ENCODE assay signal across 29 cellular contexts in the genomic region with DNA sequence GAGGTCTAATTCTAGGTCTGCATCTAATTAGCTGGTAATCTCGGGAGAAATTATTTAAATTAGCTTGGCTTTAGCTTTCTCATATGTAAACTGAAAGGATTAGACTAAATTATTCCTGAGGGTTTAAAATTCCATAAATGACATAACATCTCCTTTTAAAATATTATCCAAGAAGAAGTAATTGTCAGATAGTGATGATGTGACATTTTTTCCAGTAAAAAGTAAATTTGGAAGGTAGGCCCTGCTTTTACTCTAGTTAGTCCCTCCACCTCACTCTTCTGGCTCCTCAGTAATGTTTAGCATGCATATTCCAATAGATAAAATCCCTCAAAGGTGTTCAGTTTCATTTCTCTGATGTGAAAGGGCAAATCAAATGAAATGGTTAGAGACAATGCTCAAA.
"Had no signal": no experiment of that assay in that cellular context is flagged by ENCODE, and none has a peak within 500 bp of the region (broad histone marks: within the 10 kb centered on the region; RNA-seq: fewer than 3 reads in every experiment).

No MANE protein-coding gene starts in this region.

- H3K27me3 ChIP-seq: colonic mucosa, dorsolateral prefrontal cortex, esophagus muscularis mucosa, esophagus squamous epithelium, foreskin keratinocyte, gastrocnemius medialis, gastroesophageal sphincter, heart left ventricle, heart right ventricle, hepatocyte had no signal

- H3K27ac Mint-ChIP-seq: dendritic cell treated with granulocyte-macrophage colony-stimulating factor and Interleukin-4, amounts not matched to agents 40 ng/mL and 50 ng/mL, for 4 days; effector memory CD8-positive, alpha-beta T cell; endodermal cell had no signal

- DNase-seq: colonic mucosa; cortex of kidney; dermis blood vessel endothelial cell; dorsolateral prefrontal cortex; effector CD4-positive, alpha-beta T cell; effector CD8-positive, alpha-beta T cell; effector memory CD4-positive, alpha-beta T cell; effector memory CD8-positive, alpha-beta T cell; endodermal cell; erythroblast; esophagus squamous epithelium; foreskin fibroblast; foreskin keratinocyte; foreskin melanocyte; gastrocnemius medialis; glutamatergic neuron; head of caudate nucleus; heart left ventricle; heart right ventricle had no signal

- H3K4me3 ChIP-seq: colonic mucosa, coronary artery, dorsolateral prefrontal cortex, esophagus muscularis mucosa, esophagus squamous epithelium, gastrocnemius medialis, gastroesophageal sphincter, heart left ventricle, heart right ventricle, hepatocyte had no signal

- FAIRE-seq: endometrium, endothelial cell of umbilical vein, frontal cortex had no signal

- H3K79me2 ChIP-seq: hepatocyte had no signal

- H3K36me3 ChIP-seq: colonic mucosa, esophagus squamous epithelium, gastrocnemius medialis, gastroesophageal sphincter, heart left ventricle, heart right ventricle had no signal

- ATAC-seq: effector memory CD8-positive, alpha-beta T cell; esophagus mucosa; foreskin keratinocyte; gastrocnemius medialis; gastroesophageal sphincter; heart left ventricle; heart right ventricle had no signal

- H3K4me1 ChIP-seq: colonic mucosa, esophagus muscularis mucosa, esophagus squamous epithelium, foreskin keratinocyte, gastrocnemius medialis, gastroesophageal sphincter, heart left ventricle, heart right ventricle had no signal

- H3K9me3 Mint-ChIP-seq: effector memory CD8-positive, alpha-beta T cell had no signal

- H3K4me1 Mint-ChIP-seq: endodermal cell had no signal

- H3K4me2 ChIP-seq: hepatocyte had no signal

- H3K27ac ChIP-seq: colonic mucosa, coronary artery, dorsolateral prefrontal cortex, epithelial cell of prostate, esophagus muscularis mucosa, esophagus squamous epithelium, foreskin keratinocyte, gastrocnemius medialis, gastroesophageal sphincter, heart left ventricle, heart right ventricle, hepatocyte had no signal

- H2AFZ ChIP-seq: hepatocyte had no signal

- H3K27me3 Mint-ChIP-seq: dendritic cell treated with granulocyte-macrophage colony-stimulating factor and Interleukin-4, amounts not matched to agents 40 ng/mL and 50 ng/mL, for 4 days; effector memory CD8-positive, alpha-beta T cell had no signal

- H3K4me3 Mint-ChIP-seq: dendritic cell treated with granulocyte-macrophage colony-stimulating factor and Interleukin-4, amounts not matched to agents 40 ng/mL and 50 ng/mL, for 4 days; effector memory CD8-positive, alpha-beta T cell; endodermal cell had no signal

- H3K9me3 ChIP-seq: colonic mucosa, gastrocnemius medialis, gastroesophageal sphincter had no signal
